In the genomic region with DNA sequence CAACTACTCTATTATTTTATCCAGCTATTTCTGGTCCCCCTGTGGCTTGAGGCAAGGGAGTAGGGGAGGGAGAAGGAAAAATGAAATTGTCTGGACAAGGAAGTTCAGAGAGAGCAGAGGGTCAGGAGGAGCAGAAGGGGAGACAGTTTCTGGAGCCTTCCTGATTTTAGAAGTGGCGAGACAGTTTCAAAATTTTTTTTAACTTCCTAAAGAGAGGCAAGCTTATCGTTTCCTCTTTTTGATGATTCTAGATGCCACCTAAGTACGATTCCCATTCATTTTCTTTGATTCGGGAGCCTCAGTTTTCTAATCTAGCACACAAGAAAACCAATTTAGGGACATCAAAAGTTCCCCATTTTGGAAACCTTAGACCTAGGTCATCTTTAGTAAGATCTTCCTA, we compare ENCODE assay signal across 14 cellular contexts.
A peak's percentile ranks its signal among the peaks of the same experiment; 100 is the strongest.
DNase-seq lines count a peak whose midpoint lies in the region; ATAC-seq and TF ChIP-seq lines count a peak whose summit lies in the region.
"Had no signal": no experiment of that assay in that cellular context is flagged by ENCODE, and none has a peak within 500 bp of the region (broad histone marks: within the 10 kb centered on the region; RNA-seq: fewer than 3 reads in every experiment).

No MANE protein-coding gene starts in this region.

- peak overlapping the region; percentile 14 for H3K4me3 ChIP-seq in OCI-LY1 (ENCODE audit: low read depth, low read length, poor library complexity, severe bottlenecking)

- H3K36me3 Mint-ChIP-seq in stimulated activated effector memory CD8-positive, alpha-beta T cell treated with anti-CD3 and anti-CD28 coated beads, Interleukin-12 subunit alpha, Interleukin-12 subunit beta, amount 100 ng/mL, for 72 hours = no peaks in the 10 kb centered on the region

- H3K27ac Mint-ChIP-seq in stimulated activated effector memory CD8-positive, alpha-beta T cell treated with anti-CD3 and anti-CD28 coated beads, Interleukin-12 subunit alpha, Interleukin-12 subunit beta, amount 100 ng/mL, for 72 hours = peak overlapping the region; percentile 24
- H3K27ac Mint-ChIP-seq: CD4-positive, alpha-beta T cell had no signal

- H3K9ac ChIP-seq in OCI-LY1 (ENCODE audit: low read length) = peak overlapping the region; percentile 27; the same call in 1 of the 2 replicates

- TF ChIP-seq CTCF in OCI-LY1 (IDR thresholded peaks at IDR 0.05; ENCODE audit: low read length) = no peak

- H3K4me1 ChIP-seq in OCI-LY1 (ENCODE audit: insufficient read depth, low read length, severe bottlenecking) = peaks cover 37% of the 10 kb centered on the region

- no peaks in the 10 kb centered on the region for H3K79me2 ChIP-seq in OCI-LY1 (ENCODE audit: insufficient read depth, low read length)

- no peaks in the 10 kb centered on the region for H3K27me3 ChIP-seq in OCI-LY1 (ENCODE audit: insufficient read depth, low read length)

- no peaks in the 10 kb centered on the region for H4K20me1 ChIP-seq in OCI-LY1 (ENCODE audit: insufficient read depth, low read length)

- no peaks in the 10 kb centered on the region for H3K36me3 ChIP-seq in OCI-LY1 (ENCODE audit: insufficient read depth, low read length)

- peak overlapping the region; percentile 53 for H3K4me2 ChIP-seq in OCI-LY1 (ENCODE audit: low read length)

- H3K9me3 Mint-ChIP-seq in stimulated activated effector memory CD8-positive, alpha-beta T cell treated with anti-CD3 and anti-CD28 coated beads, Interleukin-12 subunit alpha, Interleukin-12 subunit beta, amount 100 ng/mL, for 72 hours = no peaks in the 10 kb centered on the region
- H3K9me3 Mint-ChIP-seq: CD4-positive, alpha-beta T cell; nephron had no signal

- no peaks in the 10 kb centered on the region for H3K9me2 ChIP-seq in OCI-LY1 (ENCODE audit: low read depth, low read length)

- no peaks in the 10 kb centered on the region for H3K4me1 Mint-ChIP-seq in stimulated activated effector memory CD8-positive, alpha-beta T cell treated with anti-CD3 and anti-CD28 coated beads, Interleukin-12 subunit alpha, Interleukin-12 subunit beta, amount 100 ng/mL, for 72 hours

- ATAC-seq in GM18867 (IDR thresholded peaks at IDR 0.05; ENCODE audit: unreplicated experiment) (peak; percentile 7), HG03095 (IDR thresholded peaks at IDR 0.05; ENCODE audit: unreplicated experiment) (peak; percentile 4), HG03139 (IDR thresholded peaks at IDR 0.05; ENCODE audit: unreplicated experiment) (no peak), HG02610 (IDR thresholded peaks at IDR 0.05; ENCODE audit: unreplicated experiment) (no peak)
- no peak for ATAC-seq in stimulated activated effector memory CD8-positive, alpha-beta T cell treated with anti-CD3 and anti-CD28 coated beads, Interleukin-12 subunit alpha, Interleukin-12 subunit beta, amount 100 ng/mL, for 72 hours
- ATAC-seq: left cardiac atrium had no signal

- H3K27ac ChIP-seq in OCI-LY1 (ENCODE audit: low read depth, low read length, poor library complexity, severe bottlenecking) = peak overlapping the region; percentile 73
- H3K27ac ChIP-seq: epithelial cell of prostate had no signal

- H2AFZ ChIP-seq in OCI-LY1 (ENCODE audit: low read length) = no peak overlapping the region

- H3F3A ChIP-seq in OCI-LY1 (ENCODE audit: insufficient read depth, low read length) = no peaks in the 10 kb centered on the region

- H3K9me3 ChIP-seq in OCI-LY1 (ENCODE audit: low read length) = no peaks in the 10 kb centered on the region

- peak overlapping the region; percentile 19 for H3K4me3 Mint-ChIP-seq in stimulated activated effector memory CD8-positive, alpha-beta T cell treated with anti-CD3 and anti-CD28 coated beads, Interleukin-12 subunit alpha, Interleukin-12 subunit beta, amount 100 ng/mL, for 72 hours
- H3K4me3 Mint-ChIP-seq: CD4-positive, alpha-beta T cell had no signal

- no peak for DNase-seq in stimulated activated effector memory CD8-positive, alpha-beta T cell treated with anti-CD3 and anti-CD28 coated beads, Interleukin-12 subunit alpha, Interleukin-12 subunit beta, amount 100 ng/mL, for 72 hours (ENCODE audit: low spot score in 2 of 2)
- DNase-seq in NK-92 (lab: John Stamatoyannopoulos, UW; ENCODE audit: unreplicated experiment) = no peak
- DNase-seq: activated CD4-positive, CD25-positive, alpha-beta regulatory T cell; CD4-positive, alpha-beta T cell; cerebellar nuclear complex; left cardiac atrium; NCI-H2081 had no signal

Comparison
In these comparisons a context has a peak if more than half of its experiments do, and no peak if none do; other contexts are left out.
1. ATAC-seq: peak in GM18867 (single experiment) and HG03095 (single experiment); none in stimulated activated effector memory CD8-positive, alpha-beta T cell treated with anti-CD3 and anti-CD28 coated beads, Interleukin-12 subunit alpha, Interleukin-12 subunit beta, amount 100 ng/mL, for 72 hours (single experiment), HG03139 (single experiment) and HG02610 (single experiment).